In genomic region chr1:153776971-153777370, GRCh38 we compare ENCODE assay signal across 13 cellular contexts. TPM values are rescaled to one million over a fixed set of nuclear protein-coding genes. Genes with fewer than 3 reads are reported as not detected.
DNase-seq lines count a peak whose midpoint lies in the region; ATAC-seq and TF ChIP-seq lines count a peak whose summit lies in the region.
"Had no signal": no experiment of that assay in that cellular context is flagged by ENCODE, and none has a peak within 500 bp of the region (broad histone marks: within the 10 kb centered on the region; RNA-seq: fewer than 3 reads in every experiment).

No MANE protein-coding gene starts in this region.

- H3K27me3 Mint-ChIP-seq in stimulated activated naive CD8-positive, alpha-beta T cell treated with anti-CD3 and anti-CD28 coated beads, Interleukin-15, Interleukin-2, amounts not matched to agents 100 ng/mL and 50 ng/mL, for 24 hours: no peaks in the 10 kb centered on the region
- H3K27me3 Mint-ChIP-seq in naive thymus-derived CD8-positive, alpha-beta T cell: no peaks in the 10 kb centered on the region

- peak overlapping the region; percentile 42 for H3K4me3 Mint-ChIP-seq in stimulated activated naive CD8-positive, alpha-beta T cell treated with anti-CD3 and anti-CD28 coated beads, Interleukin-15, Interleukin-2, amounts not matched to agents 100 ng/mL and 50 ng/mL, for 24 hours
- peak overlapping the region; percentile 58 to 89 (median 72) for H3K4me3 Mint-ChIP-seq in naive thymus-derived CD8-positive, alpha-beta T cell

- H3K27me3 ChIP-seq in breast epithelium (no peaks in the 10 kb centered on the region), vagina (no peaks in the 10 kb centered on the region)

- TF ChIP-seq POLR2A in breast epithelium (IDR thresholded peaks at IDR 0.05): no peak
- no peak for TF ChIP-seq POLR2A in vagina (IDR thresholded peaks at IDR 0.05)

- no peaks in the 10 kb centered on the region for H3K9me3 Mint-ChIP-seq in stimulated activated naive CD8-positive, alpha-beta T cell treated with anti-CD3 and anti-CD28 coated beads, Interleukin-15, Interleukin-2, amounts not matched to agents 100 ng/mL and 50 ng/mL, for 24 hours
- H3K9me3 Mint-ChIP-seq in naive thymus-derived CD8-positive, alpha-beta T cell: no peaks in the 10 kb centered on the region

- H3K36me3 ChIP-seq in breast epithelium (no peaks in the 10 kb centered on the region), vagina (peaks cover 0 to 16% of the 10 kb centered on the region in 2 donors)

- peaks cover 21 to 31% of the 10 kb centered on the region in 2 donors for H3K4me1 ChIP-seq in breast epithelium
- peaks cover 55% of the 10 kb centered on the region for H3K4me1 ChIP-seq in vagina

- ATAC-seq in stimulated activated naive CD8-positive, alpha-beta T cell treated with anti-CD3 and anti-CD28 coated beads, Interleukin-15, Interleukin-2, amounts not matched to agents 100 U/mL and 50 U/mL, for 24 hours: no peak
- ATAC-seq in naive thymus-derived CD8-positive, alpha-beta T cell: no peak

- POLR2A ChIA-PET in naive thymus-derived CD8-positive, alpha-beta T cell (lab: Charles Lee): interaction anchor here (0.6 to 2.0 kb wide), 4 partner anchors 9 to 246 kb away, joined by 3 to 20 read pairs (median 6); partner anchors contain the start of gene RPS27

- no peak overlapping the region for H3K27ac Mint-ChIP-seq in stimulated activated naive CD8-positive, alpha-beta T cell treated with anti-CD3 and anti-CD28 coated beads, Interleukin-15, Interleukin-2, amounts not matched to agents 100 ng/mL and 50 ng/mL, for 24 hours
- H3K27ac Mint-ChIP-seq in naive thymus-derived CD8-positive, alpha-beta T cell: peak overlapping the region in 6 of 10 donors; percentile 34 to 88 (median 61)

- H3K4me1 Mint-ChIP-seq in stimulated activated naive CD8-positive, alpha-beta T cell treated with anti-CD3 and anti-CD28 coated beads, Interleukin-15, Interleukin-2, amounts not matched to agents 100 ng/mL and 50 ng/mL, for 24 hours (ENCODE audit: low read depth): peaks cover 28% of the 10 kb centered on the region
- H3K4me1 Mint-ChIP-seq in naive thymus-derived CD8-positive, alpha-beta T cell: peaks cover 16 to 40% (median 35%) of the 10 kb centered on the region in 4 donors

- H3K27ac ChIP-seq in breast epithelium: peak overlapping the region; percentile 85 to 94
- peak overlapping the region; percentile 91 for H3K27ac ChIP-seq in vagina
- H3K27ac ChIP-seq: C4-2B had no signal

- intact Hi-C loops in breast epithelium (cut with DNase I; ENCODE audit: low total_unique reads) (loop anchor here (10.0 kb wide), 1 partner anchor 102 kb away; the partner anchor contains the start of genes ILF2 and NPR1), vagina (cut with DNase I) (no loop called here)

- TF ChIP-seq CTCF in breast epithelium (IDR thresholded peaks at IDR 0.05): no peak
- no peak for TF ChIP-seq CTCF in vagina (IDR thresholded peaks at IDR 0.05)

- no peak for DNase-seq in stimulated activated naive CD8-positive, alpha-beta T cell treated with anti-CD3 and anti-CD28 coated beads, Interleukin-15, Interleukin-2, amounts not matched to agents 100 U/mL and 50 U/mL, for 24 hours
- DNase-seq in breast epithelium (ENCODE audit: low spot score in 2 of 2) (no peak), vagina (ENCODE audit: extremely low spot score in 2 of 2) (no peak), NCI-H524 treated with DMSO at 0.1 percent for 48 hours (lab: John Stamatoyannopoulos, UW) (no peak), NCI-H2196 treated with DMSO at 0.1 percent for 48 hours (lab: John Stamatoyannopoulos, UW; ENCODE audit: unreplicated experiment) (no peak), H4 (ENCODE audit: low spot score) (no peak)
- no peak for DNase-seq in naive thymus-derived CD8-positive, alpha-beta T cell
- DNase-seq: activated CD4-positive, CD25-positive, alpha-beta regulatory T cell; NCI-H226; stimulated activated CD4-positive, alpha-beta T cell treated with anti-CD3 and anti-CD28 coated beads, Interleukin-2, amount 100 ng/mL, for 24 hours had no signal

- H3K9me3 ChIP-seq in breast epithelium: no peaks in the 10 kb centered on the region
- H3K9me3 ChIP-seq in vagina: no peaks in the 10 kb centered on the region
- H3K9me3 ChIP-seq: HAP-1 had no signal

- H3K4me3 ChIP-seq in breast epithelium (peak overlapping the region; percentile 62 to 94 (median 87)), vagina (no peak overlapping the region)

- H3K36me3 Mint-ChIP-seq in stimulated activated naive CD8-positive, alpha-beta T cell treated with anti-CD3 and anti-CD28 coated beads, Interleukin-15, Interleukin-2, amounts not matched to agents 100 ng/mL and 50 ng/mL, for 24 hours (ENCODE audit: low read depth): peaks cover 11% of the 10 kb centered on the region
- peaks cover 0 to 8% (median 0%) of the 10 kb centered on the region in 3 donors for H3K36me3 Mint-ChIP-seq in naive thymus-derived CD8-positive, alpha-beta T cell

RNA-seq across cellular contexts. Expression of gene SLC27A3, which starts 1.8 kb away (rescaled TPM):
- total RNA-seq in breast epithelium: 10 to 100 TPM; 23.0 to 36.2 (median 31.5) TPM
- total RNA-seq in naive thymus-derived CD8-positive, alpha-beta T cell: 10 to 100 TPM; 15.3 to 18.5 TPM
- 10 to 100 TPM in 2 of 3 donors, 1 to 10 TPM in 1; 8.4 to 15.6 (median 10.0) TPM for polyA plus RNA-seq in naive thymus-derived CD8-positive, alpha-beta T cell
- total RNA-seq in vagina: 31.4 TPM
- total RNA-seq in H4 (2014; rRNA removed; shearing (Covaris generic)): 0.93 and 2.9 TPM in 2 replicates

RNA-seq across cellular contexts. Expression of gene INTS3, which starts 49.1 kb away (rescaled TPM):
- total RNA-seq in breast epithelium (10 to 100 TPM; 46.5 to 53.4 (median 51.7) TPM), vagina (45.9 TPM)
- total RNA-seq in naive thymus-derived CD8-positive, alpha-beta T cell: 10 to 100 TPM; 58.2 to 60.6 TPM
- polyA plus RNA-seq in naive thymus-derived CD8-positive, alpha-beta T cell: 10 to 100 TPM in 2 of 3 donors, 1 to 10 TPM in 1; 10.0 to 13.8 (median 10.8) TPM
- total RNA-seq in H4 (2014; rRNA removed; shearing (Covaris generic)): 16.7 and 18.6 TPM in 2 replicates

Comparison
In these comparisons a context has a peak if more than half of its experiments do, and no peak if none do; other contexts are left out.
1. H3K4me3 ChIP-seq: peak in breast epithelium (3 of 3); none in vagina (0 of 2).